ENCODE assay signal across 8 cellular contexts in the genomic region with DNA sequence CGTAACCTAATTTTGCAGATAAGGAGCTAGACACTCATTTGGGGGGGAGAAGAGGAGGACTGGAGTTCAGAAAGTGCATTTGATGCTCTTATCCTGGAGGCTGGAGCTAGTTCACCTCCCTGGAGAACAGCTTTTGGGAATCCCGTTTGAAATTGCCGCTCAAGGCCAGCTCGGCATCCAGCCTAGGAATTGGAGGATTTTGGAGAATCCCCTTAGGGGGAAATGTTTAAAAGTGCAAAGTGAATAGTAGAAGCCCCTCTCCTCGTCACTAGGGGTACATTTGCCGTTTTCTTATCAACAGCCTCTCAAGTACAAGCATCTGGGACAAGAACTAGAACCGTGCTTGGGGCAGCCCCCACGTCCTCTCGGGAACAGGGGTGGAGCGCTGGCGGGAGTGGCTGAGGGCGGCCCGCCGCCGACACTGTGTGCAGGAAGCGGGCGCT. TPM values are rescaled to one million over a fixed set of nuclear protein-coding genes. Genes with fewer than 3 reads are reported as not detected.
A peak's percentile ranks its signal among the peaks of the same experiment; 100 is the strongest.
DNase-seq lines count a peak whose midpoint lies in the region; ATAC-seq and TF ChIP-seq lines count a peak whose summit lies in the region.

No MANE protein-coding gene starts in this region.

- peaks cover 11% of the 10 kb centered on the region; the same call in 1 of the 2 replicates for H3K4me1 ChIP-seq in HUES6 (ENCODE audit: control insufficient read depth, insufficient read depth, low read length)
- H3K4me1 ChIP-seq in esophagus (ENCODE audit: control insufficient read depth in 2 of 2, insufficient read depth in 2 of 2, low read length in 1 of 2) = no peaks in the 10 kb centered on the region

- no peaks in the 10 kb centered on the region for H3K27me3 Mint-ChIP-seq in CD4-positive, alpha-beta T cell
- no peaks in the 10 kb centered on the region for H3K27me3 Mint-ChIP-seq in activated CD4-positive, alpha-beta T cell treated with anti-CD3 and anti-CD28 coated beads, Interleukin-2, amount 10 ng/mL, durations not matched to agents 7 days and 5 days

- H3K9me2 ChIP-seq in neural cell (ENCODE audit: insufficient read depth, low read length) = no peaks in the 10 kb centered on the region

- H3K9ac ChIP-seq in HUES6 (ENCODE audit: low read length) (peak overlapping the region; percentile 96), neural cell (ENCODE audit: low read length) (peak overlapping the region; percentile 96)

- peaks cover 34% of the 10 kb centered on the region for H3K36me3 Mint-ChIP-seq in CD4-positive, alpha-beta T cell (ENCODE audit: low read depth)
- peaks cover 24% of the 10 kb centered on the region for H3K36me3 Mint-ChIP-seq in activated CD4-positive, alpha-beta T cell treated with anti-CD3 and anti-CD28 coated beads, Interleukin-2, amount 10 ng/mL, durations not matched to agents 7 days and 5 days (ENCODE audit: low read depth)

- H3K27ac ChIP-seq in CD4-positive, alpha-beta T cell (ENCODE audit: low read depth, low read length) = peak overlapping the region; percentile 96
- H3K27ac ChIP-seq in HUES6 (ENCODE audit: low read depth, low read length) = peak overlapping the region; percentile 89
- H3K27ac ChIP-seq in esophagus (ENCODE audit: low read depth in 2 of 2, low read length in 1 of 2) = peak overlapping the region; percentile 98 to 99
- peak overlapping the region; percentile 99 for H3K27ac ChIP-seq in neural cell (ENCODE audit: low read length)

- DNase-seq in CD4-positive, alpha-beta T cell = peak in 5 of 10 experiments; percentile 44 to 52 (median 50)
- DNase-seq in activated CD4-positive, alpha-beta T cell treated with anti-CD3 and anti-CD28 coated beads, Interleukin-2, amount 10 ng/mL, durations not matched to agents 7 days and 5 days = peak; percentile 66
- no peak for DNase-seq in cerebellar nuclear complex (lab: John Stamatoyannopoulos, UW)

- no peaks in the 10 kb centered on the region for H3K9me3 Mint-ChIP-seq in CD4-positive, alpha-beta T cell
- H3K9me3 Mint-ChIP-seq in activated CD4-positive, alpha-beta T cell treated with anti-CD3 and anti-CD28 coated beads, Interleukin-2, amount 10 ng/mL, durations not matched to agents 7 days and 5 days = no peaks in the 10 kb centered on the region

- POLR2A ChIA-PET in CD4-positive, alpha-beta T cell (lab: Charles Lee) = interaction anchor here (1.0 to 2.8 kb wide), 13 partner anchors 17 to 818 kb away, joined by 3 to 17 read pairs (median 5); partner anchors contain the start of genes FAM114A2, GEMIN5, MFAP3 and MRPL22
- POLR2A ChIA-PET in activated CD4-positive, alpha-beta T cell treated with anti-CD3 and anti-CD28 coated beads, Interleukin-2, amount 10 ng/mL, durations not matched to agents 7 days and 5 days (lab: Charles Lee) = no interaction called here

- H2AFZ ChIP-seq in neural cell (ENCODE audit: low read depth, low read length) = peak overlapping the region; percentile 98

- CTCF ChIA-PET in CD4-positive, alpha-beta T cell (lab: Charles Lee) = no interaction called here
- CTCF ChIA-PET in activated CD4-positive, alpha-beta T cell treated with anti-CD3 and anti-CD28 coated beads, Interleukin-2, amount 10 ng/mL, durations not matched to agents 7 days and 5 days (lab: Charles Lee) = interaction anchor here (0.5 to 1.5 kb wide), 5 partner anchors 28 to 820 kb away, joined by 3 read pairs; no protein-coding TSS in a partner anchor

- peaks cover 34% of the 10 kb centered on the region for H3K79me2 ChIP-seq in neural cell (replicated peaks; ENCODE audit: insufficient read depth, low read length)

- peak overlapping the region; percentile 94 for H3K4me2 ChIP-seq in neural cell (ENCODE audit: low read length)

- peaks cover 5% of the 10 kb centered on the region for H3F3A ChIP-seq in neural cell (ENCODE audit: insufficient read depth, low read length, poor library complexity, severe bottlenecking)

- peak overlapping the region; percentile 98 for H3K27ac Mint-ChIP-seq in CD4-positive, alpha-beta T cell
- H3K27ac Mint-ChIP-seq in activated CD4-positive, alpha-beta T cell treated with anti-CD3 and anti-CD28 coated beads, Interleukin-2, amount 10 ng/mL, durations not matched to agents 7 days and 5 days = peak overlapping the region; percentile 99

- WGBS in esophagus, 2 donors = 2% methylated on average over 17 of the region's 17 CpGs

- no peaks in the 10 kb centered on the region for H3K27me3 ChIP-seq in CD4-positive, alpha-beta T cell (ENCODE audit: control insufficient read depth, insufficient read depth, low read length)
- no peaks in the 10 kb centered on the region for H3K27me3 ChIP-seq in HUES6 (ENCODE audit: control insufficient read depth, insufficient read depth, low read length)
- no peaks in the 10 kb centered on the region for H3K27me3 ChIP-seq in esophagus (ENCODE audit: control insufficient read depth in 1 of 2, insufficient read depth in 2 of 2, low read length in 2 of 2)
- no peaks in the 10 kb centered on the region for H3K27me3 ChIP-seq in neural cell (ENCODE audit: insufficient read depth, low read depth, low read length)

- H4K20me1 ChIP-seq in neural cell (ENCODE audit: insufficient read depth) = no peaks in the 10 kb centered on the region

- TF ChIP-seq CTCF in CD4-positive, alpha-beta T cell (IDR thresholded peaks at IDR 0.05) = no peak
- no peak for TF ChIP-seq CTCF in neural cell (IDR thresholded peaks at IDR 0.05; ENCODE audit: poor library complexity, severe bottlenecking)

- TF ChIP-seq RAD21 in neural cell (conservative IDR thresholded peaks at IDR 0.05) = no peak

- H3K36me3 ChIP-seq in HUES6 (ENCODE audit: control insufficient read depth, insufficient read depth, low read length) (no peaks in the 10 kb centered on the region), esophagus (ENCODE audit: control insufficient read depth in 2 of 2, insufficient read depth in 2 of 2, low read length in 1 of 2) (no peaks in the 10 kb centered on the region), neural cell (ENCODE audit: insufficient read depth, low read length) (no peaks in the 10 kb centered on the region)

- intact Hi-C loops in CD4-positive, alpha-beta T cell (cut with DNase I, micrococcal nuclease) = loop anchor here (5.0 to 10.0 kb wide), 5 partner anchors 45 to 662 kb away; partner anchors contain the start of genes SAP30L (in 2 of the 2) and GALNT10 (in 1 of the 2)

- no peaks in the 10 kb centered on the region for H3K9me3 ChIP-seq in CD4-positive, alpha-beta T cell (ENCODE audit: control insufficient read depth, low read length)
- H3K9me3 ChIP-seq in HUES6 (ENCODE audit: control insufficient read depth, insufficient read depth, low read depth, low read length) (no peaks in the 10 kb centered on the region), esophagus (ENCODE audit: control insufficient read depth in 2 of 2, insufficient read depth in 1 of 2, low read depth in 1 of 2, low read length in 1 of 2) (no peaks in the 10 kb centered on the region), neural cell (ENCODE audit: low read length) (no peaks in the 10 kb centered on the region)

- no peak for TF ChIP-seq EP300 in neural cell (conservative IDR thresholded peaks at IDR 0.05; ENCODE audit: poor library complexity, severe bottlenecking)

- peak overlapping the region; percentile 82 for H3K4me3 ChIP-seq in HUES6 (ENCODE audit: low read depth, low read length)
- peak overlapping the region; percentile 49 to 97 for H3K4me3 ChIP-seq in esophagus (ENCODE audit: low read depth in 1 of 2, low read length in 2 of 2)
- H3K4me3 ChIP-seq in neural cell (ENCODE audit: low read length) = peak overlapping the region; percentile 78

- H3K4me1 Mint-ChIP-seq in CD4-positive, alpha-beta T cell (ENCODE audit: low read depth) = peaks cover 40% of the 10 kb centered on the region
- peaks cover 30% of the 10 kb centered on the region for H3K4me1 Mint-ChIP-seq in activated CD4-positive, alpha-beta T cell treated with anti-CD3 and anti-CD28 coated beads, Interleukin-2, amount 10 ng/mL, durations not matched to agents 7 days and 5 days

- ATAC-seq in CD4-positive, alpha-beta T cell (ENCODE audit: poor library complexity) = peak; percentile 15
- ATAC-seq in GM19452 (IDR thresholded peaks at IDR 0.05; ENCODE audit: unreplicated experiment) (peak; percentile 22), GM18519 (IDR thresholded peaks at IDR 0.05; ENCODE audit: low FRiP score, unreplicated experiment) (no peak)

- peak overlapping the region; percentile 92 for H3K4me3 Mint-ChIP-seq in CD4-positive, alpha-beta T cell
- H3K4me3 Mint-ChIP-seq in activated CD4-positive, alpha-beta T cell treated with anti-CD3 and anti-CD28 coated beads, Interleukin-2, amount 10 ng/mL, durations not matched to agents 7 days and 5 days = peak overlapping the region; percentile 88

RNA-seq across cellular contexts. Expression of gene CNOT8, which starts 1.3 kb away (rescaled TPM):
- 100 to 1,000 TPM; 125 to 133 TPM for total RNA-seq in CD4-positive, alpha-beta T cell
- 10 to 100 TPM; 78.7 to 84.7 TPM for total RNA-seq in activated CD4-positive, alpha-beta T cell treated with anti-CD3 and anti-CD28 coated beads, Interleukin-2, amount 10 ng/mL, durations not matched to agents 7 days and 5 days
- 10 to 100 TPM; 18.1 to 21.2 TPM for polyA plus RNA-seq in esophagus
- polyA plus RNA-seq in neural cell = 146 and 153 TPM in 2 replicates
- 100 and 110 TPM in 2 replicates for polyA minus RNA-seq in neural cell

RNA-seq across cellular contexts. Expression of gene FAXDC2, which starts 6.7 kb away (rescaled TPM):
- total RNA-seq in CD4-positive, alpha-beta T cell = not detected
- not detected for total RNA-seq in activated CD4-positive, alpha-beta T cell treated with anti-CD3 and anti-CD28 coated beads, Interleukin-2, amount 10 ng/mL, durations not matched to agents 7 days and 5 days
- polyA plus RNA-seq in esophagus = 1 to 10 TPM; 2.4 to 6.0 TPM
- polyA plus RNA-seq in neural cell = 0.12 TPM in 1 of 2 replicates, not detected in the other
- polyA minus RNA-seq in neural cell = 0.49 TPM in 1 of 2 replicates, not detected in the other
